ENCODE assay signal across 12 cellular contexts in genomic region chr3:168002786-168003368, GRCh38.
DNase-seq lines count a peak whose midpoint lies in the region; TF ChIP-seq lines count a peak whose summit lies in the region.
"Had no signal": no experiment of that assay in that cellular context is flagged by ENCODE, and none has a peak within 500 bp of the region (broad histone marks: within the 10 kb centered on the region; RNA-seq: fewer than 3 reads in every experiment).

No MANE protein-coding gene starts in this region.

- no peaks in the 10 kb centered on the region for H3K9me3 Mint-ChIP-seq in activated CD4-positive, alpha-beta T cell treated with anti-CD3 and anti-CD28 coated beads, Interleukin-2, amount 10 ng/mL, durations not matched to agents 7 days and 5 days
- H3K9me3 Mint-ChIP-seq in endothelial cell (ENCODE audit: unreplicated experiment), result no peaks in the 10 kb centered on the region
- H3K9me3 Mint-ChIP-seq in CD14-positive monocyte, result peaks cover 0 to 2% (median 0%) of the 10 kb centered on the region in 7 donors
- H3K9me3 Mint-ChIP-seq: natural killer cell had no signal

- CTCF ChIA-PET in activated CD4-positive, alpha-beta T cell treated with anti-CD3 and anti-CD28 coated beads, Interleukin-2, amount 10 ng/mL, durations not matched to agents 7 days and 5 days (lab: Charles Lee), result no interaction called here

- no peaks in the 10 kb centered on the region for H3K27me3 Mint-ChIP-seq in activated CD4-positive, alpha-beta T cell treated with anti-CD3 and anti-CD28 coated beads, Interleukin-2, amount 10 ng/mL, durations not matched to agents 7 days and 5 days
- H3K27me3 Mint-ChIP-seq in endothelial cell (ENCODE audit: unreplicated experiment) (no peaks in the 10 kb centered on the region), CD14-positive monocyte (ENCODE audit: low read depth in 3 of 3) (peaks cover 0 to 2% (median 1%) of the 10 kb centered on the region in 3 donors)
- H3K27me3 Mint-ChIP-seq: T-helper 17 cell had no signal

- DNase-seq in DMS53 (lab: John Stamatoyannopoulos, UW) (peak; percentile 62), M059J (ENCODE audit: low read depth) (peak; percentile 85), SW480 (ENCODE audit: low spot score) (peak; percentile 50), foreskin fibroblast (peak; percentile 70 to 76), endothelial cell (ENCODE audit: low spot score) (no peak), iPS-NIHi7 (ENCODE audit: extremely low spot score) (no peak), CD14-positive monocyte (ENCODE audit: low spot score) (no peak)
- no peak for DNase-seq in activated CD4-positive, alpha-beta T cell treated with anti-CD3 and anti-CD28 coated beads, Interleukin-2, amount 10 ng/mL, durations not matched to agents 7 days and 5 days
- DNase-seq: natural killer cell; NCI-H187; stimulated activated CD4-positive, alpha-beta T cell treated with anti-CD3 and anti-CD28 coated beads, Interleukin-15, amount 100 ng/mL, for 24 hours; T-helper 17 cell had no signal

- POLR2A ChIA-PET in activated CD4-positive, alpha-beta T cell treated with anti-CD3 and anti-CD28 coated beads, Interleukin-2, amount 10 ng/mL, durations not matched to agents 7 days and 5 days (lab: Charles Lee), result no interaction called here

- intact Hi-C loops in CD14-positive monocyte (cut with micrococcal nuclease), result no loop called here

- H3K4me3 ChIP-seq in foreskin fibroblast (ENCODE audit: low read depth in 1 of 2, low read length in 2 of 2), result no peak overlapping the region

- H3K4me1 Mint-ChIP-seq in activated CD4-positive, alpha-beta T cell treated with anti-CD3 and anti-CD28 coated beads, Interleukin-2, amount 10 ng/mL, durations not matched to agents 7 days and 5 days, result no peaks in the 10 kb centered on the region
- H3K4me1 Mint-ChIP-seq in endothelial cell (ENCODE audit: unreplicated experiment) (no peaks in the 10 kb centered on the region), CD14-positive monocyte (no peaks in the 10 kb centered on the region)
- H3K4me1 Mint-ChIP-seq: natural killer cell, T-helper 17 cell had no signal

- no peak overlapping the region for H3K4me3 Mint-ChIP-seq in activated CD4-positive, alpha-beta T cell treated with anti-CD3 and anti-CD28 coated beads, Interleukin-2, amount 10 ng/mL, durations not matched to agents 7 days and 5 days
- H3K4me3 Mint-ChIP-seq in endothelial cell (ENCODE audit: unreplicated experiment) (no peak overlapping the region), CD14-positive monocyte (no peak overlapping the region)
- H3K4me3 Mint-ChIP-seq: natural killer cell, T-helper 17 cell had no signal

- H3K36me3 Mint-ChIP-seq in activated CD4-positive, alpha-beta T cell treated with anti-CD3 and anti-CD28 coated beads, Interleukin-2, amount 10 ng/mL, durations not matched to agents 7 days and 5 days (ENCODE audit: low read depth), result no peaks in the 10 kb centered on the region
- H3K36me3 Mint-ChIP-seq in endothelial cell (ENCODE audit: low read depth, unreplicated experiment) (no peaks in the 10 kb centered on the region), CD14-positive monocyte (no peaks in the 10 kb centered on the region)
- H3K36me3 Mint-ChIP-seq: natural killer cell had no signal

- H3K27ac Mint-ChIP-seq in activated CD4-positive, alpha-beta T cell treated with anti-CD3 and anti-CD28 coated beads, Interleukin-2, amount 10 ng/mL, durations not matched to agents 7 days and 5 days, result no peak overlapping the region
- no peak overlapping the region for H3K27ac Mint-ChIP-seq in endothelial cell (ENCODE audit: unreplicated experiment)
- H3K27ac Mint-ChIP-seq in CD14-positive monocyte, result no peak overlapping the region
- H3K27ac Mint-ChIP-seq: natural killer cell, T-helper 17 cell had no signal

- no peak for TF ChIP-seq CTCF in foreskin fibroblast (IDR thresholded peaks at IDR 0.05; ENCODE audit: low read depth, low read length)
- TF ChIP-seq CTCF in endothelial cell (IDR thresholded peaks at IDR 0.05; ENCODE audit: unreplicated experiment), result no peak
- TF ChIP-seq CTCF in CD14-positive monocyte (IDR thresholded peaks at IDR 0.05), result no peak

Comparison
In these comparisons a context has a peak if more than half of its experiments do, and no peak if none do; other contexts are left out.
1. DNase-seq: peak in DMS53 (single experiment), M059J (single experiment), SW480 (single experiment) and foreskin fibroblast (2 of 2); none in activated CD4-positive, alpha-beta T cell treated with anti-CD3 and anti-CD28 coated beads, Interleukin-2, amount 10 ng/mL, durations not matched to agents 7 days and 5 days (single experiment), endothelial cell (single experiment), iPS-NIHi7 (single experiment) and CD14-positive monocyte (single experiment).